In genomic region chr2:241864897-241865213, GRCh38 we compare ENCODE assay signal across 23 cellular contexts. TPM values are rescaled to one million over a fixed set of nuclear protein-coding genes. Genes with fewer than 3 reads are reported as not detected.
DNase-seq lines count a peak whose midpoint lies in the region; ATAC-seq, FAIRE-seq and TF ChIP-seq lines count a peak whose summit lies in the region.
"Had no signal": no experiment of that assay in that cellular context is flagged by ENCODE, and none has a peak within 500 bp of the region (broad histone marks: within the 10 kb centered on the region; RNA-seq: fewer than 3 reads in every experiment).

No MANE protein-coding gene starts in this region.

- CTCF ChIA-PET in activated CD4-positive, alpha-beta T cell treated with anti-CD3 and anti-CD28 coated beads, Interleukin-2, amount 10 ng/mL, durations not matched to agents 7 days and 5 days (lab: Charles Lee) = no interaction called here
- CTCF ChIA-PET in HEK293 (lab: Yijun Ruan, JAX) (no interaction called here), GM12878 (lab: Yijun Ruan, JAX) (no interaction called here)

- no peak for TF ChIP-seq POLR2A in GM12878 (IDR thresholded peaks at IDR 0.05; ENCODE audit: low read depth, low read length)

- H3K18ac ChIP-seq in neuronal stem cell (ENCODE audit: low read length) = peak overlapping the region; percentile 11

- no peak for TF ChIP-seq RAD21 in GM12878 (IDR thresholded peaks at IDR 0.05; ENCODE audit: insufficient read depth, low read depth, low read length)

- H3K9ac ChIP-seq in GM12878 (ENCODE audit: control insufficient read depth, insufficient read depth, low read length) (no peak overlapping the region), neuronal stem cell (ENCODE audit: low read depth, low read length, poor library complexity) (peak overlapping the region; percentile 87)

- peak overlapping the region; percentile 59 for H3K14ac ChIP-seq in neuronal stem cell (ENCODE audit: low read length)

- in situ Hi-C loops in GM12878 (cut with MboI) = no loop called here

- intact Hi-C loops in GM12878 (cut with micrococcal nuclease; ENCODE audit: unreplicated experiment) = no loop called here

- no peak overlapping the region for H4K8ac ChIP-seq in neuronal stem cell (ENCODE audit: low read depth, low read length)

- no peak for DNase-seq in activated CD4-positive, alpha-beta T cell treated with anti-CD3 and anti-CD28 coated beads, Interleukin-2, amount 10 ng/mL, durations not matched to agents 7 days and 5 days
- DNase-seq in activated CD4-positive, alpha-beta T cell treated with anti-CD3 and anti-CD28 coated beads for 48 hours = no peak
- DNase-seq in GM12878 (ENCODE audit: low read depth, low spot score) (no peak), neuronal stem cell (ENCODE audit: low spot score) (no peak), HTR-8/SVneo (ENCODE audit: insufficient read length, low spot score) (no peak), NCI-H1417 (lab: John Stamatoyannopoulos, UW) (no peak), NCI-H69 (lab: John Stamatoyannopoulos, UW) (no peak)
- DNase-seq: BE2C, brain microvascular endothelial cell, cortex of kidney, DMS 273 treated with DMSO at 0.1 percent for 48 hours, GDM1, midbrain, MM.1S, NCI-H2171 treated with DMSO at 0.1 percent for 48 hours, NCI-H748 treated with DMSO at 0.1 percent for 48 hours, small intestine had no signal

- no peaks in the 10 kb centered on the region; a peak in 1 of 4 replicates for H3K27me3 ChIP-seq in GM12878 (replicated peaks in 1 of 2; ENCODE audit: control insufficient read depth in 2 of 2, insufficient read depth in 2 of 2, low read length in 1 of 2)
- peaks cover 0 to 29% (median 19%) of the 10 kb centered on the region in 3 experiments for H3K27me3 ChIP-seq in neuronal stem cell (ENCODE audit: control insufficient read depth in 3 of 3, insufficient read depth in 3 of 3, low read depth in 1 of 3, low read length in 3 of 3)
- H3K27me3 ChIP-seq: BE2C had no signal

- H3K4me3 ChIP-seq in HEK293 (ENCODE audit: low read depth, low read length) (no peak overlapping the region), GM12878 (no peak overlapping the region), neuronal stem cell (ENCODE audit: low read length in 2 of 2) (peak overlapping the region in 1 of 2 donors; percentile 73)
- H3K4me3 ChIP-seq: A549, left lung had no signal

- peaks cover 6% of the 10 kb centered on the region for H3K36me3 Mint-ChIP-seq in activated CD4-positive, alpha-beta T cell treated with anti-CD3 and anti-CD28 coated beads, Interleukin-2, amount 10 ng/mL, durations not matched to agents 7 days and 5 days (ENCODE audit: low read depth)

- BruUV-seq in GM12878 (replicated peaks; lab: Mats Ljungman, UMichigan) = no TSS peak

- H3K4me1 Mint-ChIP-seq in activated CD4-positive, alpha-beta T cell treated with anti-CD3 and anti-CD28 coated beads, Interleukin-2, amount 10 ng/mL, durations not matched to agents 7 days and 5 days = peaks cover 73% of the 10 kb centered on the region

- peaks cover 15% of the 10 kb centered on the region for H3K79me1 ChIP-seq in neuronal stem cell (ENCODE audit: low read depth, low read length)

- TF ChIP-seq CTCF in HEK293 (tag by site-specific recombination; IDR thresholded peaks at IDR 0.05) (no peak), GM12878 (IDR thresholded peaks at IDR 0.05 in 2 of 3, conservative IDR thresholded peaks at IDR 0.05 in 1 of 3; ENCODE audit: control insufficient read depth in 2 of 3, extremely low read depth in 1 of 3, insufficient read depth in 1 of 3, low read depth in 3 of 3, low read length in 3 of 3) (no peak)

- no peak overlapping the region for H3K27ac ChIP-seq in HEK293 (ENCODE audit: extremely low read depth, low read depth, low read length)
- H3K27ac ChIP-seq in GM12878 (ENCODE audit: control insufficient read depth, insufficient read depth) = no peak overlapping the region
- H3K27ac ChIP-seq in neuronal stem cell (replicated peaks; ENCODE audit: low read length) = peak overlapping the region; percentile 7
- H3K27ac ChIP-seq: A549, brain microvascular endothelial cell, HL-60, left lung had no signal

- H3K4me3 Mint-ChIP-seq in activated CD4-positive, alpha-beta T cell treated with anti-CD3 and anti-CD28 coated beads, Interleukin-2, amount 10 ng/mL, durations not matched to agents 7 days and 5 days = peak overlapping the region; percentile 25

- ATAC-seq in GM12878 = no peak
- ATAC-seq: A549, left lung had no signal

- H2AFZ ChIP-seq in GM12878 (ENCODE audit: control insufficient read depth, low read depth, low read length) = no peak overlapping the region
- no peak overlapping the region for H2AFZ ChIP-seq in neuronal stem cell (ENCODE audit: low read length)

- RAD21 ChIA-PET in GM12878 (lab: Charles Lee; ENCODE audit: unreplicated experiment) = no interaction called here

- H4K91ac ChIP-seq in neuronal stem cell (ENCODE audit: low read depth, low read length, poor library complexity) = peak overlapping the region; percentile 65

- peak overlapping the region; percentile 50 for H2BK12ac ChIP-seq in neuronal stem cell (ENCODE audit: low read length)

- H3K36me3 ChIP-seq in HEK293 (ENCODE audit: control insufficient read depth in 2 of 2, insufficient read depth in 1 of 2, low read length in 2 of 2) (no peaks in the 10 kb centered on the region), GM12878 (ENCODE audit: control insufficient read depth in 2 of 2, insufficient read depth in 2 of 2, low read length in 1 of 2) (no peaks in the 10 kb centered on the region), neuronal stem cell (replicated peaks in 1 of 2; ENCODE audit: control insufficient read depth in 2 of 2, insufficient read depth in 2 of 2, low read length in 2 of 2) (peaks cover 0 to 8% of the 10 kb centered on the region in 2 donors)
- H3K36me3 ChIP-seq: BE2C, brain microvascular endothelial cell, left lung had no signal

- SMC1A ChIA-PET in GM12878 (lab: Charles Lee; ENCODE audit: uncharacterized antibody, unreplicated experiment) = no interaction called here

- 86% methylated on average over 5 of the region's 5 CpGs for WGBS in GM12878 (ENCODE audit: insufficient coverage, insufficient replicate concordance, low lambda C conversion rate, missing lambda C conversion rate)
- 100% methylated on average over 5 of the region's 5 CpGs; no CpG with 5 or more reads in 1 of the 2 donors for WGBS in neuronal stem cell (ENCODE audit: extremely low coverage in 2 of 2, insufficient read length in 2 of 2, insufficient replicate concordance in 1 of 2), 2 donors

- H3K9me3 ChIP-seq in HEK293 (ENCODE audit: control insufficient read depth, insufficient read depth, low read depth, low read length) (no peaks in the 10 kb centered on the region), GM12878 (replicated peaks; ENCODE audit: control insufficient read depth, insufficient read depth, low read length) (no peaks in the 10 kb centered on the region; the same call in 1 of the 3 replicates), neuronal stem cell (replicated peaks in 1 of 2; ENCODE audit: control insufficient read depth in 2 of 2, insufficient read depth in 1 of 2, low read depth in 1 of 2, low read length in 2 of 2) (peaks cover 0 to 18% of the 10 kb centered on the region in 2 donors)
- H3K9me3 ChIP-seq: A549, BE2C, left lung had no signal

- FAIRE-seq in GM12878 (lab: Jason Lieb, UNC) = no peak
- FAIRE-seq in HTR-8/SVneo (lab: Jason Lieb, UNC) = no peak
- FAIRE-seq: A549, small intestine had no signal

- no peak overlapping the region for H2BK5ac ChIP-seq in neuronal stem cell (ENCODE audit: low read length)

- no peak for TF ChIP-seq EP300 in GM12878 (IDR thresholded peaks at IDR 0.05; ENCODE audit: borderline replicate concordance in 1 of 2, control insufficient read depth in 1 of 2, low read depth in 2 of 2, low read length in 2 of 2)

- H3K9me3 Mint-ChIP-seq in activated CD4-positive, alpha-beta T cell treated with anti-CD3 and anti-CD28 coated beads, Interleukin-2, amount 10 ng/mL, durations not matched to agents 7 days and 5 days = peaks cover 12% of the 10 kb centered on the region

- peak overlapping the region; percentile 77 for H3K27ac Mint-ChIP-seq in activated CD4-positive, alpha-beta T cell treated with anti-CD3 and anti-CD28 coated beads, Interleukin-2, amount 10 ng/mL, durations not matched to agents 7 days and 5 days

- no peak overlapping the region for H2BK15ac ChIP-seq in neuronal stem cell (ENCODE audit: low read length)

- no peak overlapping the region for H2BK120ac ChIP-seq in neuronal stem cell (ENCODE audit: low read depth, low read length)

- H3K23ac ChIP-seq in neuronal stem cell (ENCODE audit: low read depth, low read length, poor library complexity) = peak overlapping the region; percentile 76

- no peak overlapping the region for H3K4me2 ChIP-seq in GM12878 (ENCODE audit: control insufficient read depth, insufficient read depth)
- no peak overlapping the region for H3K4me2 ChIP-seq in neuronal stem cell (ENCODE audit: insufficient read depth, low read length, poor library complexity, severe bottlenecking)
- H3K4me2 ChIP-seq: A549 had no signal

- H3K79me2 ChIP-seq in GM12878 (ENCODE audit: control insufficient read depth, insufficient read depth, low read length) = no peaks in the 10 kb centered on the region

- H3K4ac ChIP-seq in neuronal stem cell (ENCODE audit: low read length) = no peak overlapping the region

- H3K27me3 Mint-ChIP-seq in activated CD4-positive, alpha-beta T cell treated with anti-CD3 and anti-CD28 coated beads, Interleukin-2, amount 10 ng/mL, durations not matched to agents 7 days and 5 days = peaks cover 25% of the 10 kb centered on the region

- H4K20me1 ChIP-seq in GM12878 (ENCODE audit: control insufficient read depth, insufficient read depth) = peaks cover 3% of the 10 kb centered on the region; the same call in 1 of the 2 replicates

- H2AK5ac ChIP-seq in neuronal stem cell (ENCODE audit: low read depth, low read length) = no peak overlapping the region

- POLR2A ChIA-PET in activated CD4-positive, alpha-beta T cell treated with anti-CD3 and anti-CD28 coated beads, Interleukin-2, amount 10 ng/mL, durations not matched to agents 7 days and 5 days (lab: Charles Lee) = no interaction called here
- POLR2A ChIA-PET in HEK293 (lab: Yijun Ruan, JAX) = no interaction called here
- POLR2A ChIA-PET in GM12878 (lab: Charles Lee) = interaction anchor here (1.0 kb wide), 1 partner anchor 9 kb away, joined by 3 read pairs; no protein-coding TSS in a partner anchor

- H3K4me1 ChIP-seq in HEK293 (ENCODE audit: control insufficient read depth, insufficient read depth, low read length) (no peaks in the 10 kb centered on the region), GM12878 (ENCODE audit: control insufficient read depth, insufficient read depth, low read length) (peaks cover 32% of the 10 kb centered on the region), neuronal stem cell (ENCODE audit: control insufficient read depth in 2 of 2, insufficient read depth in 1 of 2, low read depth in 1 of 2, low read length in 2 of 2) (peaks cover 0 to 17% of the 10 kb centered on the region in 2 donors)

RNA-seq across cellular contexts. Expression of gene RTP5, which starts 4.7 kb away (rescaled TPM):
- not detected for total RNA-seq in activated CD4-positive, alpha-beta T cell treated with anti-CD3 and anti-CD28 coated beads, Interleukin-2, amount 10 ng/mL, durations not matched to agents 7 days and 5 days
- not detected in 2 replicates for total RNA-seq in GM12878 (2013; cell fraction: nucleolus; rRNA removed)
- total RNA-seq in GM12878 (2014; rRNA removed) (not detected in 2 replicates), GM12878 (2014; rRNA removed; fragmentation: Illumina TruSeq; extraction: Trizol) (not detected in 2 replicates), GM12878 (2021) (not detected in 2 replicates)
- polyA plus RNA-seq in GM12878 (2011; ENCODE audit: low read depth) = not detected
- polyA plus RNA-seq in GM12878 (2011; rRNA removed) (not detected in 2 replicates), GM12878 (2014; fragmentation: Illumina TruSeq; extraction: Trizol) (not detected in 2 replicates), GM12878 (2014; fragmentation: Nextera tagmentation; extraction: Ambion mirVana) (not detected), GM12878 (2014; rRNA removed) (0.05 TPM in 1 of 2 replicates, not detected in the other), GM12878 (2016; fragmentation: Nextera tagmentation; extraction: Ambion mirVana) (not detected)
- not detected in 2 replicates for polyA plus RNA-seq in GM12878 (2011; cell fraction: cytosol; rRNA removed)
- 0.07 and 0.09 TPM in 2 replicates for polyA plus RNA-seq in GM12878 (2011; cell fraction: nucleus; rRNA removed)
- 0.15 and 0.17 TPM in 2 replicates for polyA plus RNA-seq in GM12878 (2012)
- not detected in 2 replicates for polyA minus RNA-seq in GM12878 (2011; rRNA and poly(A)+ RNA removed)
- not detected in 2 replicates for polyA minus RNA-seq in GM12878 (2011; cell fraction: cytosol; rRNA and poly(A)+ RNA removed)
- not detected in 2 replicates for polyA minus RNA-seq in GM12878 (2011; cell fraction: nucleus; rRNA and poly(A)+ RNA removed)
- not detected for polyA plus RNA-seq in neuronal stem cell (2013, experiment 1 of 2)
- polyA plus RNA-seq in neuronal stem cell (2013, experiment 2 of 2) = not detected
- total RNA-seq: pulmonary artery endothelial cell, urinary bladder had no signal
- polyA plus RNA-seq: A549 had no signal

RNA-seq across cellular contexts. Expression of gene PDCD1, which starts 6.2 kb away (rescaled TPM):
- 1 to 10 TPM; 4.7 to 4.9 TPM for total RNA-seq in activated CD4-positive, alpha-beta T cell treated with anti-CD3 and anti-CD28 coated beads, Interleukin-2, amount 10 ng/mL, durations not matched to agents 7 days and 5 days
- 10.1 and 11.8 TPM in 2 replicates for total RNA-seq in GM12878 (2013; cell fraction: nucleolus; rRNA removed)
- total RNA-seq in GM12878 (2014; rRNA removed) (3.7 and 3.9 TPM in 2 replicates), GM12878 (2014; rRNA removed; fragmentation: Illumina TruSeq; extraction: Trizol) (1.1 and 1.5 TPM in 2 replicates), GM12878 (2021) (3.6 and 4.0 TPM in 2 replicates)
- polyA plus RNA-seq in GM12878 (2011; ENCODE audit: low read depth) = 1.2 TPM
- polyA plus RNA-seq in GM12878 (2011; rRNA removed) (3.8 and 6.4 TPM in 2 replicates), GM12878 (2014; fragmentation: Illumina TruSeq; extraction: Trizol) (0.62 TPM in 1 of 2 replicates, not detected in the other), GM12878 (2014; fragmentation: Nextera tagmentation; extraction: Ambion mirVana) (not detected), GM12878 (2014; rRNA removed) (4.2 and 4.6 TPM in 2 replicates), GM12878 (2016; fragmentation: Nextera tagmentation; extraction: Ambion mirVana) (1 to 10 TPM; 1.4 to 1.9 TPM)
- 11.9 and 20.2 TPM in 2 replicates for polyA plus RNA-seq in GM12878 (2011; cell fraction: cytosol; rRNA removed)
- polyA plus RNA-seq in GM12878 (2011; cell fraction: nucleus; rRNA removed) = 23.7 and 25.2 TPM in 2 replicates
- 5.5 and 7.3 TPM in 2 replicates for polyA plus RNA-seq in GM12878 (2012)
- 2.3 and 12.1 TPM in 2 replicates for polyA minus RNA-seq in GM12878 (2011; rRNA and poly(A)+ RNA removed)
- 5.8 and 7.2 TPM in 2 replicates for polyA minus RNA-seq in GM12878 (2011; cell fraction: cytosol; rRNA and poly(A)+ RNA removed)
- polyA minus RNA-seq in GM12878 (2011; cell fraction: nucleus; rRNA and poly(A)+ RNA removed) = 3.0 and 4.2 TPM in 2 replicates
- not detected for polyA plus RNA-seq in neuronal stem cell (2013, experiment 1 of 2)
- polyA plus RNA-seq in neuronal stem cell (2013, experiment 2 of 2) = not detected
- total RNA-seq: pulmonary artery endothelial cell, urinary bladder had no signal
- polyA plus RNA-seq: A549 had no signal

RNA-seq across cellular contexts. Expression of gene NEU4, which starts 55.9 kb away (rescaled TPM):
- under 1 TPM in 1 of 2 experiments, not detected in 1; 0.37 TPM for total RNA-seq in activated CD4-positive, alpha-beta T cell treated with anti-CD3 and anti-CD28 coated beads, Interleukin-2, amount 10 ng/mL, durations not matched to agents 7 days and 5 days
- total RNA-seq in GM12878 (2013; cell fraction: nucleolus; rRNA removed) = 1.1 and 1.3 TPM in 2 replicates
- total RNA-seq in GM12878 (2014; rRNA removed) (0.05 and 0.06 TPM in 2 replicates), GM12878 (2014; rRNA removed; fragmentation: Illumina TruSeq; extraction: Trizol) (0.05 TPM in 1 of 2 replicates, not detected in the other), GM12878 (2021) (0.28 and 0.98 TPM in 2 replicates)
- not detected for polyA plus RNA-seq in GM12878 (2011; ENCODE audit: low read depth)
- polyA plus RNA-seq in GM12878 (2011; rRNA removed) (not detected in 2 replicates), GM12878 (2014; fragmentation: Illumina TruSeq; extraction: Trizol) (0.01 TPM in 1 of 2 replicates, not detected in the other), GM12878 (2014; fragmentation: Nextera tagmentation; extraction: Ambion mirVana) (not detected), GM12878 (2014; rRNA removed) (0.08 and 0.14 TPM in 2 replicates), GM12878 (2016; fragmentation: Nextera tagmentation; extraction: Ambion mirVana) (under 1 TPM in 1 of 2 experiments, not detected in 1; 0.23 TPM)
- polyA plus RNA-seq in GM12878 (2011; cell fraction: cytosol; rRNA removed) = 0.06 and 0.12 TPM in 2 replicates
- polyA plus RNA-seq in GM12878 (2011; cell fraction: nucleus; rRNA removed) = 0.24 and 0.32 TPM in 2 replicates
- polyA plus RNA-seq in GM12878 (2012) = 0.31 and 0.56 TPM in 2 replicates
- 0.05 TPM in 1 of 2 replicates, not detected in the other for polyA minus RNA-seq in GM12878 (2011; rRNA and poly(A)+ RNA removed)
- not detected in 2 replicates for polyA minus RNA-seq in GM12878 (2011; cell fraction: cytosol; rRNA and poly(A)+ RNA removed)
- 0.86 TPM in 1 of 2 replicates, not detected in the other for polyA minus RNA-seq in GM12878 (2011; cell fraction: nucleus; rRNA and poly(A)+ RNA removed)
- 0.45 TPM for polyA plus RNA-seq in neuronal stem cell (2013, experiment 1 of 2)
- 0.37 TPM for polyA plus RNA-seq in neuronal stem cell (2013, experiment 2 of 2)
- total RNA-seq: pulmonary artery endothelial cell had no signal
